In the genomic region with DNA sequence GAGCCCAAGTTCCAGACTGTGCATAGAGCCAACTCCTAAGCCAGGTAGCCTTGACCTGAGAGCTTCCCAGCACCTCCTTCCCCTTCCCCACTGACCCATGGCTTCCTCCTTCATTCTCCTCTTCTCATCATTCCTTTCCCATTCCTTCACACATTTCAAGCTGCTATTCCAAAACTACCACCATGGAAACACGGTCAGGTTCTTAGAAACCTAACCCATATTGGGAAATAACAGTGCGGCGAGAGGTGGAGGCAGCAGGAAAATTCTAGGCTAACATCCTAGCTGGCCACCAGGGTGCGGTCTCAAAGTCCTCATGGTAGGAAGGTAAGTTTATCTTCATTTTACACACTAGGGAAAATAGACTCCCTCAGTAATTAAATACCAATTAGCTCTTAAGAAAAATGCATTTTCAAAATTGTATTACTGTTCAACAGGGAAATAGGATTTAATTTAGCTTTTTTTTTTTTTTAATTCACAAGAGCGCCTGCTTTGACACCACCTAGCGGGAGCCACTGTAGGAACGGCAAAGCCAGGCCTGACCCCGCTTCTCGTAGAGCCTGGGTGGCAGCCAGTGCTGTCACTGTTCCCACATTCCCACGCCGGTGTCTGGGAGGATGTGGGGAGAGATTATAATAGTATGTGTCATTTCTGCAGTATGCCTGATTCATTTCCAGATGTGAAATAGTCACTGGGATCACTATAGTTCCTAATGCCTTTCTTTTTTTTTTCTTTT, we compare ENCODE assay signal across 8 cellular contexts. TPM values are rescaled to one million over a fixed set of nuclear protein-coding genes. Genes with fewer than 3 reads are reported as not detected.
A peak's percentile ranks its signal among the peaks of the same experiment; 100 is the strongest.
DNase-seq lines count a peak whose midpoint lies in the region; ATAC-seq and TF ChIP-seq lines count a peak whose summit lies in the region.

No MANE protein-coding gene starts in this region.

- no peaks in the 10 kb centered on the region for H3K27me3 ChIP-seq in body of pancreas

- H3K27ac Mint-ChIP-seq in natural killer cell treated with Interleukin-12 subunit alpha and Interleukin-12 subunit beta and Interleukin-15 and Interleukin-18, amount 100 ng/mL, for 72 hours, result no peak overlapping the region
- H3K27ac Mint-ChIP-seq in natural killer cell (no peak overlapping the region), CD14-positive monocyte (no peak overlapping the region)

- peaks cover 0 to 2% of the 10 kb centered on the region in 2 donors for H3K27me3 Mint-ChIP-seq in natural killer cell treated with Interleukin-12 subunit alpha and Interleukin-12 subunit beta and Interleukin-15 and Interleukin-18, amount 100 ng/mL, for 72 hours
- H3K27me3 Mint-ChIP-seq in natural killer cell (ENCODE audit: low read depth in 2 of 2) (no peaks in the 10 kb centered on the region), CD14-positive monocyte (ENCODE audit: low read depth in 3 of 3) (peaks cover 3 to 13% (median 4%) of the 10 kb centered on the region in 3 donors)

- DNase-seq in natural killer cell treated with Interleukin-12 subunit alpha and Interleukin-12 subunit beta and Interleukin-15 and Interleukin-18, amount 100 ng/mL, for 72 hours (ENCODE audit: low spot score), result peak; percentile 35
- no peak for DNase-seq in natural killer cell
- DNase-seq in body of pancreas, result peak; percentile 60 to 76 (median 73)
- peak; percentile 63 for DNase-seq in left lobe of liver (ENCODE audit: low spot score)
- DNase-seq in activated CD4-positive, CD25-positive, alpha-beta regulatory T cell (lab: John Stamatoyannopoulos, UW), result no peak
- DNase-seq in CD14-positive monocyte (ENCODE audit: low spot score), result no peak
- DNase-seq in activated naive CD4-positive, alpha-beta T cell treated with anti-CD3 and anti-CD28 coated beads, Interleukin-2, amount 50 U/mL, for 16 hours, result no peak

- no peak overlapping the region for H3K4me3 Mint-ChIP-seq in natural killer cell treated with Interleukin-12 subunit alpha and Interleukin-12 subunit beta and Interleukin-15 and Interleukin-18, amount 100 ng/mL, for 72 hours
- H3K4me3 Mint-ChIP-seq in natural killer cell (no peak overlapping the region), CD14-positive monocyte (no peak overlapping the region)

- H3K27ac ChIP-seq in body of pancreas, result peak overlapping the region; percentile 2 to 64 (median 42)

- no peaks in the 10 kb centered on the region for H3K9me3 Mint-ChIP-seq in natural killer cell treated with Interleukin-12 subunit alpha and Interleukin-12 subunit beta and Interleukin-15 and Interleukin-18, amount 100 ng/mL, for 72 hours
- no peaks in the 10 kb centered on the region for H3K9me3 Mint-ChIP-seq in natural killer cell
- no peaks in the 10 kb centered on the region for H3K9me3 Mint-ChIP-seq in CD14-positive monocyte

- no peak for TF ChIP-seq CTCF in natural killer cell (IDR thresholded peaks at IDR 0.05)
- peak in 6 of 7 experiments; percentile 34 to 72 (median 52) for TF ChIP-seq CTCF in body of pancreas (IDR thresholded peaks at IDR 0.05)
- TF ChIP-seq CTCF in CD14-positive monocyte (IDR thresholded peaks at IDR 0.05), result no peak

- H3K4me1 Mint-ChIP-seq in natural killer cell treated with Interleukin-12 subunit alpha and Interleukin-12 subunit beta and Interleukin-15 and Interleukin-18, amount 100 ng/mL, for 72 hours (ENCODE audit: low read depth in 2 of 2), result peaks cover 4% of the 10 kb centered on the region in 2 donors
- H3K4me1 Mint-ChIP-seq in natural killer cell (no peaks in the 10 kb centered on the region), CD14-positive monocyte (peaks cover 3% of the 10 kb centered on the region)

- no peaks in the 10 kb centered on the region for H3K36me3 ChIP-seq in body of pancreas (replicated peaks in 1 of 2; ENCODE audit: insufficient read depth in 1 of 2, low read depth in 2 of 2)

- no peak for ATAC-seq in natural killer cell treated with Interleukin-12 subunit alpha and Interleukin-12 subunit beta and Interleukin-15 and Interleukin-18, amount 100 ng/mL, for 72 hours
- ATAC-seq in natural killer cell, result no peak
- peak; percentile 72 for ATAC-seq in body of pancreas
- peak; percentile 91 for ATAC-seq in left lobe of liver
- ATAC-seq in GM19351 (IDR thresholded peaks at IDR 0.05; ENCODE audit: unreplicated experiment), result no peak

- WGBS in body of pancreas, 2 donors, result 24 to 29% methylated on average over 11 of the region's 11 CpGs

- peaks cover 17% of the 10 kb centered on the region for H3K4me1 ChIP-seq in body of pancreas

- intact Hi-C loops in natural killer cell (cut with micrococcal nuclease) (no loop called here), body of pancreas (cut with DNase I) (no loop called here), CD14-positive monocyte (cut with micrococcal nuclease) (no loop called here)

- no peak for TF ChIP-seq POLR2A in body of pancreas (IDR thresholded peaks at IDR 0.05)

- no peak overlapping the region for H3K4me3 ChIP-seq in body of pancreas

- H3K36me3 Mint-ChIP-seq in natural killer cell treated with Interleukin-12 subunit alpha and Interleukin-12 subunit beta and Interleukin-15 and Interleukin-18, amount 100 ng/mL, for 72 hours, result no peaks in the 10 kb centered on the region
- H3K36me3 Mint-ChIP-seq in natural killer cell (no peaks in the 10 kb centered on the region), CD14-positive monocyte (peaks cover 0 to 3% of the 10 kb centered on the region in 2 donors)

- no peaks in the 10 kb centered on the region for H3K9me3 ChIP-seq in body of pancreas

RNA-seq across cellular contexts. Expression of gene SPHK1, which starts 14.0 kb away (rescaled TPM):
- total RNA-seq in natural killer cell treated with Interleukin-12 subunit alpha and Interleukin-12 subunit beta and Interleukin-15 and Interleukin-18, amount 100 ng/mL, for 72 hours, result 10 to 100 TPM; 13.9 to 14.5 TPM
- total RNA-seq in natural killer cell (1 to 10 TPM; 7.6 to 9.2 (median 8.3) TPM), body of pancreas (10 to 100 TPM; 12.2 to 46.5 TPM), left lobe of liver (0.93 TPM)
- polyA plus RNA-seq in CD14-positive monocyte, result 10 to 100 TPM; 12.9 to 19.1 TPM

RNA-seq across cellular contexts. Expression of gene PRPSAP1, which starts 16.7 kb away (rescaled TPM):
- total RNA-seq in natural killer cell treated with Interleukin-12 subunit alpha and Interleukin-12 subunit beta and Interleukin-15 and Interleukin-18, amount 100 ng/mL, for 72 hours, result 10 to 100 TPM; 45.0 to 57.4 TPM
- total RNA-seq in natural killer cell (10 to 100 TPM; 32.9 to 45.2 (median 41.5) TPM), body of pancreas (10 to 100 TPM; 34.8 to 55.7 TPM), left lobe of liver (55.0 TPM)
- 10 to 100 TPM; 45.8 to 51.2 TPM for polyA plus RNA-seq in CD14-positive monocyte

Comparison
In these comparisons a context has a peak if more than half of its experiments do, and no peak if none do; other contexts are left out.
1. DNase-seq: peak in natural killer cell treated with Interleukin-12 subunit alpha and Interleukin-12 subunit beta and Interleukin-15 and Interleukin-18, amount 100 ng/mL, for 72 hours (single experiment), body of pancreas (4 of 4) and left lobe of liver (single experiment); none in natural killer cell (single experiment), activated CD4-positive, CD25-positive, alpha-beta regulatory T cell (0 of 4), CD14-positive monocyte (single experiment) and activated naive CD4-positive, alpha-beta T cell treated with anti-CD3 and anti-CD28 coated beads, Interleukin-2, amount 50 U/mL, for 16 hours (single experiment).
2. ATAC-seq: peak in body of pancreas (single experiment) and left lobe of liver (single experiment); none in natural killer cell treated with Interleukin-12 subunit alpha and Interleukin-12 subunit beta and Interleukin-15 and Interleukin-18, amount 100 ng/mL, for 72 hours (0 of 2), natural killer cell (0 of 3) and GM19351 (single experiment).
3. CTCF ChIP-seq: peak in body of pancreas (6 of 7); none in natural killer cell (single experiment) and CD14-positive monocyte (single experiment).